Comparison of ENCODE assay signal across 8 cellular contexts in the genomic region with DNA sequence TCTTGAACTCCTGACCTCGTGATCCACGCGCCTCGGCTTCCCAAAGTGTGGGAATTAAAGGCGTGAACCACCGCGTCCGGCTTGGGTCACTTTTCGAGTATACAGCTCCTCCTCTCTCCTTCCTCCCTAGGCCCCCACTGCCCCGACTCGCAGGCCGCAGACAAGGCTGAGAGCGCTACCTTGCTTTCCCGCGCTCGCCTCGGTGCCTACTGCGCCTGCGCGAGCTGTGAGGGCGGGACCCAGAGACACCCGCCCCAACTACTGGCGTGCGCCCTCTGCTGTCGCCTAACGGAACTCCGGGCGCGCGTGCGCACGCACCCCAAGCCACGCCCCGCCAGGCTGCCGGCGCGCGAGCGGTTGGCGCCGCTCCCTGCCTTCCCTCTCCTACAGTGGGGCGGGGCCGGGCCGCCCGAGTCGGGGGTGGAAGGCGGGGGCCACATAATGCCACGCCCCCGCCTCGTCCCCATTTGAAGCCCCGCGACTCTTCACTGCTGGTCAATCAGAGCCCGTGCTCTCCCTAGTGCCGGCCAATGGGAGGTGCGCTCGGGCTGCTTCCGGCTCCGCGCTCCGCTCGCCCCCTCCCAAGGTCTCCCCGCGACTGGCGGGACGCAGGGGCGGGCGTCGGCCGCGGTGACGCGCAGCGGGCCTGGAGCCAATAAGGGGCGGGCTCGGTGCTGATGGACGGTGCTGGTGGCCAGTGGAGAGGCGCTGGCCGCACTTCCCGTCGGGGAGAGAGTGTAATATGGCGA. TPM values are rescaled to one million over a fixed set of nuclear protein-coding genes. Genes with fewer than 3 reads are reported as not detected.
DNase-seq lines count a peak whose midpoint lies in the region; ATAC-seq and TF ChIP-seq lines count a peak whose summit lies in the region.

A gene (plus strand): TSS at position 730 of the 749 bp plus-strand sequence. CDS start 13 bp downstream, at position 743.

- peak; percentile 98 for TF ChIP-seq CTCF in C4-2B (conservative IDR thresholded peaks at IDR 0.05)
- TF ChIP-seq CTCF in coronary artery (IDR thresholded peaks at IDR 0.05) = peak; percentile 94

- peak within 1 kb of the TSS; percentile 98 for H3K4me3 ChIP-seq in coronary artery

- intact Hi-C loops in activated CD4-positive, alpha-beta T cell treated with anti-CD3 and anti-CD28 coated beads, Interleukin-2, amount 10 ng/mL, durations not matched to agents 24 days and 14 days (cut with micrococcal nuclease) = loop anchor here (1.0 to 2.0 kb wide), 5 partner anchors 8 to 986 kb away; a partner anchor contains a TSS
- intact Hi-C loops in left colon (cut with DNase I, micrococcal nuclease) = loop anchor here (10.0 kb wide), 2 partner anchors 57 to 67 kb away; no protein-coding TSS in a partner anchor

- H3K9me3 Mint-ChIP-seq in activated CD4-positive, alpha-beta T cell treated with anti-CD3 and anti-CD28 coated beads, Interleukin-2, amount 10 ng/mL, durations not matched to agents 24 days and 14 days = no peaks in the 10 kb centered on the region

- H3K4me1 Mint-ChIP-seq in activated CD4-positive, alpha-beta T cell treated with anti-CD3 and anti-CD28 coated beads, Interleukin-2, amount 10 ng/mL, durations not matched to agents 24 days and 14 days = peaks cover 26% of the 10 kb centered on the region

- peak; percentile 90 for DNase-seq in NCI-H526 treated with DMSO at 0.1 percent for 48 hours (lab: John Stamatoyannopoulos, UW)
- DNase-seq in activated CD4-positive, alpha-beta T cell treated with anti-CD3 and anti-CD28 coated beads, Interleukin-2, amount 10 ng/mL, durations not matched to agents 24 days and 14 days = peak; percentile 100
- peak; percentile 100 for DNase-seq in coronary artery (ENCODE audit: low spot score)
- DNase-seq in left colon = peak; percentile 98 to 99
- peak; percentile 98 for DNase-seq in stimulated activated CD4-positive, alpha-beta T cell treated with anti-CD3 and anti-CD28 coated beads, Interleukin-1b, Interleukin-23, amount 100 ng/mL, for 48 hours

- peaks cover 21% of the 10 kb centered on the region for H3K36me3 Mint-ChIP-seq in activated CD4-positive, alpha-beta T cell treated with anti-CD3 and anti-CD28 coated beads, Interleukin-2, amount 10 ng/mL, durations not matched to agents 24 days and 14 days (ENCODE audit: low read depth)

- ATAC-seq in GM19328 (IDR thresholded peaks at IDR 0.05; ENCODE audit: unreplicated experiment) (peak; percentile 86), HG03520 (IDR thresholded peaks at IDR 0.05; ENCODE audit: unreplicated experiment) (peak; percentile 75), left colon (peak; percentile 89)

- peak within 1 kb of the TSS; percentile 95 for H3K27ac Mint-ChIP-seq in activated CD4-positive, alpha-beta T cell treated with anti-CD3 and anti-CD28 coated beads, Interleukin-2, amount 10 ng/mL, durations not matched to agents 24 days and 14 days

- H3K27ac ChIP-seq in C4-2B (peak within 1 kb of the TSS; percentile 94), coronary artery (peak within 1 kb of the TSS; percentile 90 to 98)

- no peaks in the 10 kb centered on the region for H3K27me3 Mint-ChIP-seq in activated CD4-positive, alpha-beta T cell treated with anti-CD3 and anti-CD28 coated beads, Interleukin-2, amount 10 ng/mL, durations not matched to agents 24 days and 14 days

- H3K4me3 Mint-ChIP-seq in activated CD4-positive, alpha-beta T cell treated with anti-CD3 and anti-CD28 coated beads, Interleukin-2, amount 10 ng/mL, durations not matched to agents 24 days and 14 days = peak within 1 kb of the TSS; percentile 95

RNA-seq across cellular contexts. Expression of the gene that starts here (rescaled TPM):
- total RNA-seq in activated CD4-positive, alpha-beta T cell treated with anti-CD3 and anti-CD28 coated beads, Interleukin-2, amount 10 ng/mL, durations not matched to agents 24 days and 14 days = 227 and 247 TPM in 2 replicates
- total RNA-seq in left colon = 100 to 1,000 TPM; 143 to 172 TPM

Comparison
In these comparisons a context has a peak if more than half of its experiments do, and no peak if none do; other contexts are left out.
1. Peak in every context shown above with its lines: DNase-seq, ATAC-seq, H3K4me3 ChIP-seq and H3K27ac ChIP-seq.